In genomic region chr5:167511-167910, GRCh38 we compare ENCODE assay signal across 1 cellular context.
TF ChIP-seq lines count a peak whose summit lies in the region.

No MANE protein-coding gene starts in this region.

TF ChIP-seq in IMR-90, 13 proteins besides CTCF, POLR2A, EP300 and RAD21:
- TF ChIP-seq MXI1 (IDR thresholded peaks at IDR 0.05; ENCODE audit: borderline replicate concordance, low read depth, low read length) (no peak), MAFK (IDR thresholded peaks at IDR 0.05; ENCODE audit: low read depth, low read length) (no peak), FOS (IDR thresholded peaks at IDR 0.05; ENCODE audit: low read depth, low read length) (no peak), RCOR1 (IDR thresholded peaks at IDR 0.05; ENCODE audit: insufficient replicate concordance, low read length) (no peak), SMC3 (IDR thresholded peaks at IDR 0.05; ENCODE audit: low read depth, low read length) (no peak)
TF ChIP-seq in IMR-90: peak in this region for 0.
